ENCODE assay signal across 9 cellular contexts in the genomic region with DNA sequence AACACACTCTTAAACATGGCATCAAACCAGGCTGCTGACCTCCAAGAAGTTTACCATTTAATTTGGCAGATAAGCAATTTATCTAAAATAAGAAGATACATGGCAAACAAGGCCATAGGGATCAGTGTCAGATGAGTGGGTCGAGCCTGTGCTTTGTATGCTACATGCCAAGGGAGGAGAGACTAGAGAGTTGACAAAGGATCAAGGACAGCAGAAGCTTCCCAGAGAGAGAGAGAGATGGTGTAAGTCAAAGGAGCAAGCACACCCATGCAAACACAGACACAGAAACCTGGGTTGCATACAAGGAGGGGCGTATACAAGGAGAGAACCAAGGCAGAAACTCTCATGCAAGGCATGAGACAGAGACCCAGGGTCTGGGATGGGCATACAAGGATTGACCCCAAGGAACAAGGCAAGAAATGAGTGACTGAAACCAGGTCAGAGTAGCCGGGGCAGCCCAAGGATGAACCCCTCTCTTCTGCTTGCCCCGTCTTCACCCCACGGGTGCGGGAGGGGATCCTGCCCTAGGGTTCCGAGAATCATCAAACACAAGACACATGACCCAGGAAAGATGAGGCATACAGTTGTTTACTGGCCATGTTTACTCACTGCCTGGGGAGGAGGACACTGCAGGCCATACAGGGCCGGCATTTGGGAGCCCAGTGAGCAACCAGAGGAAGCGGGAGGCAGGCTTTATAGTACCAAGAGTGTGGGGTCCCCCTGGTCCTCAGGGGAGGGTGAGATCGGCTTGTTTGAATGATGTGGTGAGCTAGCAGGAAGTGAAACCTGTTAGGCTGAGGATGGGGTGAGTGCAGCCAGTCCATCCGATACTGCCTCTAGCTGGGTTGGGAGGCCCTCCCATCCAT.
DNase-seq lines count a peak whose midpoint lies in the region; ATAC-seq and TF ChIP-seq lines count a peak whose summit lies in the region.
"Had no signal": no experiment of that assay in that cellular context is flagged by ENCODE, and none has a peak within 500 bp of the region (broad histone marks: within the 10 kb centered on the region; RNA-seq: fewer than 3 reads in every experiment).

No MANE protein-coding gene starts in this region.

- TF ChIP-seq CTCF in right atrium auricular region (IDR thresholded peaks at IDR 0.05) = no peak

- H4K91ac ChIP-seq in neuronal stem cell (ENCODE audit: low read depth, low read length, poor library complexity) = no peak overlapping the region

- H3K4me3 ChIP-seq in Karpas-422 (ENCODE audit: low read length) (peak overlapping the region; percentile 55), neuronal stem cell (ENCODE audit: low read length in 2 of 2) (no peak overlapping the region), right atrium auricular region (no peak overlapping the region)

- H2AFZ ChIP-seq in Karpas-422 (ENCODE audit: low read length) (peak overlapping the region; percentile 80), neuronal stem cell (ENCODE audit: low read length) (peak overlapping the region; percentile 47)

- H4K8ac ChIP-seq in neuronal stem cell (ENCODE audit: low read depth, low read length) = no peak overlapping the region

- H3K18ac ChIP-seq in neuronal stem cell (ENCODE audit: low read length) = peak overlapping the region; percentile 83

- no peak overlapping the region for H3K23ac ChIP-seq in neuronal stem cell (ENCODE audit: low read depth, low read length, poor library complexity)

- H3K27me3 ChIP-seq in Karpas-422 (ENCODE audit: low read length) (no peaks in the 10 kb centered on the region), neuronal stem cell (ENCODE audit: control insufficient read depth in 3 of 3, insufficient read depth in 3 of 3, low read depth in 1 of 3, low read length in 3 of 3) (no peaks in the 10 kb centered on the region), right atrium auricular region (no peaks in the 10 kb centered on the region)

- CTCF ChIA-PET in activated CD4-positive, alpha-beta T cell treated with anti-CD3 and anti-CD28 coated beads, Interleukin-2, amount 10 ng/mL, durations not matched to agents 7 days and 5 days (lab: Charles Lee) = no interaction called here

- H3K4ac ChIP-seq in neuronal stem cell (ENCODE audit: low read length) = no peak overlapping the region

- no peak for DNase-seq in activated CD4-positive, alpha-beta T cell treated with anti-CD3 and anti-CD28 coated beads, Interleukin-2, amount 10 ng/mL, durations not matched to agents 7 days and 5 days
- no peak for DNase-seq in activated CD4-positive, alpha-beta T cell treated with anti-CD3 and anti-CD28 coated beads, Interleukin-2, amount 50 U/mL, for 4 hours
- DNase-seq in Karpas-422 (peak; percentile 92), neuronal stem cell (ENCODE audit: low spot score) (no peak), right atrium auricular region (ENCODE audit: low spot score) (no peak), cerebellar nuclear complex (lab: John Stamatoyannopoulos, UW) (no peak)
- DNase-seq in activated CD8-positive, alpha-beta memory T cell treated with anti-CD3 and anti-CD28 coated beads, Interleukin-2, amount 50 U/mL, for 48 hours = no peak
- DNase-seq: NCI-H446 had no signal

- H2BK15ac ChIP-seq in neuronal stem cell (ENCODE audit: low read length) = peak overlapping the region; percentile 28

- peaks cover 5% of the 10 kb centered on the region for H3K36me3 Mint-ChIP-seq in activated CD4-positive, alpha-beta T cell treated with anti-CD3 and anti-CD28 coated beads, Interleukin-2, amount 10 ng/mL, durations not matched to agents 7 days and 5 days (ENCODE audit: low read depth)

- H3K9me3 ChIP-seq in Karpas-422 (ENCODE audit: low read length) (no peaks in the 10 kb centered on the region), neuronal stem cell (replicated peaks in 1 of 2; ENCODE audit: control insufficient read depth in 2 of 2, insufficient read depth in 1 of 2, low read depth in 1 of 2, low read length in 2 of 2) (peaks cover 0 to 14% of the 10 kb centered on the region in 2 donors), right atrium auricular region (no peaks in the 10 kb centered on the region)

- H3K4me2 ChIP-seq in Karpas-422 (ENCODE audit: low read depth, low read length, poor library complexity, severe bottlenecking) (peak overlapping the region; percentile 73), neuronal stem cell (ENCODE audit: insufficient read depth, low read length, poor library complexity, severe bottlenecking) (no peak overlapping the region)

- no peak overlapping the region for H2BK5ac ChIP-seq in neuronal stem cell (ENCODE audit: low read length)

- peaks cover 28% of the 10 kb centered on the region for H3K4me1 Mint-ChIP-seq in activated CD4-positive, alpha-beta T cell treated with anti-CD3 and anti-CD28 coated beads, Interleukin-2, amount 10 ng/mL, durations not matched to agents 7 days and 5 days

- H2BK12ac ChIP-seq in neuronal stem cell (ENCODE audit: low read length) = no peak overlapping the region

- H3K9me2 ChIP-seq in Karpas-422 (replicated peaks; ENCODE audit: insufficient read depth, low read length) = no peaks in the 10 kb centered on the region

- H3K79me1 ChIP-seq in neuronal stem cell (ENCODE audit: low read depth, low read length) = no peaks in the 10 kb centered on the region

- H3K27ac Mint-ChIP-seq in activated CD4-positive, alpha-beta T cell treated with anti-CD3 and anti-CD28 coated beads, Interleukin-2, amount 10 ng/mL, durations not matched to agents 7 days and 5 days = peak overlapping the region; percentile 9

- no peak overlapping the region for H2BK120ac ChIP-seq in neuronal stem cell (ENCODE audit: low read depth, low read length)

- H3K9me3 Mint-ChIP-seq in activated CD4-positive, alpha-beta T cell treated with anti-CD3 and anti-CD28 coated beads, Interleukin-2, amount 10 ng/mL, durations not matched to agents 7 days and 5 days = peaks cover 23% of the 10 kb centered on the region

- no peaks in the 10 kb centered on the region for H3K27me3 Mint-ChIP-seq in activated CD4-positive, alpha-beta T cell treated with anti-CD3 and anti-CD28 coated beads, Interleukin-2, amount 10 ng/mL, durations not matched to agents 7 days and 5 days

- H2AK5ac ChIP-seq in neuronal stem cell (ENCODE audit: low read depth, low read length) = peak overlapping the region; percentile 3

- peaks cover 32% of the 10 kb centered on the region for H3K4me1 ChIP-seq in Karpas-422 (ENCODE audit: low read length)
- H3K4me1 ChIP-seq in neuronal stem cell (ENCODE audit: control insufficient read depth in 2 of 2, insufficient read depth in 1 of 2, low read depth in 1 of 2, low read length in 2 of 2) = peaks cover 4 to 5% of the 10 kb centered on the region in 2 donors
- H3K4me1 ChIP-seq in right atrium auricular region = no peaks in the 10 kb centered on the region

- H3K36me3 ChIP-seq in Karpas-422 (ENCODE audit: insufficient read depth, low read length) (no peaks in the 10 kb centered on the region), neuronal stem cell (replicated peaks in 1 of 2; ENCODE audit: control insufficient read depth in 2 of 2, insufficient read depth in 2 of 2, low read length in 2 of 2) (no peaks in the 10 kb centered on the region), right atrium auricular region (no peaks in the 10 kb centered on the region)

- POLR2A ChIA-PET in activated CD4-positive, alpha-beta T cell treated with anti-CD3 and anti-CD28 coated beads, Interleukin-2, amount 10 ng/mL, durations not matched to agents 7 days and 5 days (lab: Charles Lee) = no interaction called here

- WGBS in neuronal stem cell (ENCODE audit: extremely low coverage in 2 of 2, insufficient read length in 2 of 2, insufficient replicate concordance in 1 of 2), 2 donors = no CpG with 5 or more reads among the region's 11 CpGs

- no peak overlapping the region for H3K4me3 Mint-ChIP-seq in activated CD4-positive, alpha-beta T cell treated with anti-CD3 and anti-CD28 coated beads, Interleukin-2, amount 10 ng/mL, durations not matched to agents 7 days and 5 days

- H3K9ac ChIP-seq in Karpas-422 (ENCODE audit: low read length) (peak overlapping the region; percentile 62), neuronal stem cell (ENCODE audit: low read depth, low read length, poor library complexity) (no peak overlapping the region)

- peak overlapping the region; percentile 42 for H3K27ac ChIP-seq in Karpas-422 (ENCODE audit: low read length)
- no peak overlapping the region for H3K27ac ChIP-seq in neuronal stem cell (replicated peaks; ENCODE audit: low read length)
- no peak overlapping the region for H3K27ac ChIP-seq in right atrium auricular region

- H3K14ac ChIP-seq in neuronal stem cell (ENCODE audit: low read length) = no peak overlapping the region

- no peaks in the 10 kb centered on the region for H3K79me2 ChIP-seq in Karpas-422 (ENCODE audit: low read length)

- no peaks in the 10 kb centered on the region for H4K20me1 ChIP-seq in Karpas-422 (ENCODE audit: insufficient read depth, low read depth, low read length)

- peak; percentile 99 for ATAC-seq in HG02678 (IDR thresholded peaks at IDR 0.05; ENCODE audit: unreplicated experiment)
